Comparison of ENCODE assay signal across 8 cellular contexts in genomic region chr14:61438860-61439765, GRCh38.
DNase-seq lines count a peak whose midpoint lies in the region; ATAC-seq and TF ChIP-seq lines count a peak whose summit lies in the region.

No MANE protein-coding gene starts in this region.

- H3K36me3 ChIP-seq in SK-N-MC (ENCODE audit: insufficient read depth, low read length) (no peaks in the 10 kb centered on the region), lung (ENCODE audit: control insufficient read depth in 2 of 2, insufficient read depth in 2 of 2, low read length in 2 of 2) (no peaks in the 10 kb centered on the region)

- 14 to 16% methylated on average over 12 of the region's 12 CpGs for WGBS in lung, 2 donors

- peaks cover 24% of the 10 kb centered on the region in 2 donors for H3K4me1 ChIP-seq in lung (ENCODE audit: control insufficient read depth in 2 of 2, insufficient read depth in 2 of 2, low read length in 2 of 2)

- no peaks in the 10 kb centered on the region for H3K36me3 Mint-ChIP-seq in type B pancreatic cell

- H3K27ac Mint-ChIP-seq in type B pancreatic cell = peak overlapping the region; percentile 95

- peak overlapping the region; percentile 6; the same call in 1 of the 2 replicates for H3K4me3 ChIP-seq in GM12864 (ENCODE audit: low read depth, low read length)
- H3K4me3 ChIP-seq in SK-N-MC = peak overlapping the region; percentile 60
- peak overlapping the region; percentile 4 for H3K4me3 ChIP-seq in choroid plexus epithelial cell (ENCODE audit: low read depth, low read length)
- no peak overlapping the region for H3K4me3 ChIP-seq in lung

- no peak for TF ChIP-seq CTCF in GM12864 (IDR thresholded peaks at IDR 0.05; ENCODE audit: low read depth, low read length, missing control alignments)
- TF ChIP-seq CTCF in choroid plexus epithelial cell (conservative IDR thresholded peaks at IDR 0.05; ENCODE audit: low read depth, low read length) = no peak
- TF ChIP-seq CTCF in lung (IDR thresholded peaks at IDR 0.05; ENCODE audit: control extremely low read depth, extremely low read depth) = no peak
- TF ChIP-seq CTCF in type B pancreatic cell (conservative IDR thresholded peaks at IDR 0.05) = no peak

- DNase-seq in GM12864 (ENCODE audit: low read depth) (peak; percentile 63), SK-N-MC (ENCODE audit: low read depth, low spot score) (no peak), choroid plexus epithelial cell (ENCODE audit: low read depth) (peak; percentile 91), lung (ENCODE audit: low spot score) (peak; percentile 75), type B pancreatic cell (ENCODE audit: extremely low spot score, unreplicated experiment) (no peak), NCI-H2171 (lab: John Stamatoyannopoulos, UW) (no peak), NCI-H774 (lab: John Stamatoyannopoulos, UW) (no peak)

- H3K27me3 ChIP-seq in lung (ENCODE audit: control insufficient read depth, insufficient read depth) = no peaks in the 10 kb centered on the region

- H3K27ac ChIP-seq in SK-N-MC = peak overlapping the region; percentile 61
- peak overlapping the region in 1 of 2 donors; percentile 94 for H3K27ac ChIP-seq in lung (ENCODE audit: low read depth in 1 of 2, low read length in 1 of 2)

- H3K9ac ChIP-seq in SK-N-MC (ENCODE audit: insufficient read length) = no peak overlapping the region

- peaks cover 8% of the 10 kb centered on the region for H3K9me3 Mint-ChIP-seq in type B pancreatic cell

- H3K4me3 Mint-ChIP-seq in type B pancreatic cell = peak overlapping the region; percentile 72

- H3K27me3 Mint-ChIP-seq in type B pancreatic cell = peaks cover 3% of the 10 kb centered on the region

- peaks cover 35% of the 10 kb centered on the region for H3K4me1 Mint-ChIP-seq in type B pancreatic cell (ENCODE audit: unreplicated experiment)

- peak; percentile 48 for ATAC-seq in HG02870 (IDR thresholded peaks at IDR 0.05; ENCODE audit: unreplicated experiment)
- ATAC-seq in lung (ENCODE audit: insufficient read depth, low FRiP score) = peak; percentile 85

- H3K9me3 ChIP-seq in SK-N-MC (ENCODE audit: low read depth, low read length) (no peaks in the 10 kb centered on the region), lung (ENCODE audit: control insufficient read depth in 2 of 2, insufficient read depth in 1 of 2, low read length in 1 of 2) (no peaks in the 10 kb centered on the region)

Comparison
In these comparisons a context has a peak if more than half of its experiments do, and no peak if none do; other contexts are left out.
1. DNase-seq: peak in GM12864 (single experiment), choroid plexus epithelial cell (single experiment) and lung (single experiment); none in SK-N-MC (single experiment), type B pancreatic cell (single experiment), NCI-H2171 (single experiment) and NCI-H774 (single experiment).